20 cellular contexts compared by ENCODE assay signal in genomic region chr9:133734600-133735414, GRCh38. TPM values are rescaled to one million over a fixed set of nuclear protein-coding genes. Genes with fewer than 3 reads are reported as not detected.
DNase-seq lines count a peak whose midpoint lies in the region; ATAC-seq, FAIRE-seq and TF ChIP-seq lines count a peak whose summit lies in the region.
"Had no signal": no experiment of that assay in that cellular context is flagged by ENCODE, and none has a peak within 500 bp of the region (broad histone marks: within the 10 kb centered on the region; RNA-seq: fewer than 3 reads in every experiment).

No MANE protein-coding gene starts in this region.

- no peaks in the 10 kb centered on the region for H3K36me3 ChIP-seq in K562 (ENCODE audit: control insufficient read depth, insufficient read depth, low read length)
- no peaks in the 10 kb centered on the region for H3K36me3 ChIP-seq in mesendoderm (ENCODE audit: control insufficient read depth, insufficient read depth, low read length)
- no peaks in the 10 kb centered on the region for H3K36me3 ChIP-seq in vagina
- H3K36me3 ChIP-seq: brain microvascular endothelial cell, neutrophil had no signal

- no peak for TF ChIP-seq EP300 in K562 (IDR thresholded peaks at IDR 0.05; ENCODE audit: low read length)

- no peak overlapping the region for H2AK5ac ChIP-seq in mesendoderm (ENCODE audit: low read length)

- H2BK120ac ChIP-seq in mesendoderm (ENCODE audit: low read depth, low read length), result no peak overlapping the region

- H3K23ac ChIP-seq in mesendoderm (ENCODE audit: low read length), result no peak overlapping the region

- H3K79me1 ChIP-seq in mesendoderm (ENCODE audit: low read length), result no peaks in the 10 kb centered on the region

- H3K4me3 ChIP-seq in K562 (no peak overlapping the region), mesendoderm (ENCODE audit: low read length) (no peak overlapping the region), vagina (no peak overlapping the region)

- H3K4ac ChIP-seq in mesendoderm (ENCODE audit: low read depth, low read length), result no peak overlapping the region

- WGBS in K562 (ENCODE audit: insufficient coverage, low coverage, missing lambda C conversion rate), result 4% methylated on average over 22 of the region's 23 CpGs
- no CpG with 5 or more reads among the region's 23 CpGs for WGBS in mesendoderm (ENCODE audit: extremely low coverage, insufficient coverage, low lambda C conversion rate)

- H2AFZ ChIP-seq in K562 (ENCODE audit: low read depth, low read length), result no peak overlapping the region

- peak overlapping the region; percentile 81 for H3K56ac ChIP-seq in mesendoderm (ENCODE audit: low read length)

- H4K8ac ChIP-seq in mesendoderm (ENCODE audit: low read depth, low read length), result no peak overlapping the region

- H3K4me1 ChIP-seq in K562 (replicated peaks in 1 of 2; ENCODE audit: control insufficient read depth in 2 of 2, insufficient read depth in 2 of 2, low read length in 2 of 2) (peaks cover 0 to 18% of the 10 kb centered on the region in 2 experiments; a peak in 2 of 5 replicates), mesendoderm (ENCODE audit: control insufficient read depth, low read depth, low read length) (peaks cover 5% of the 10 kb centered on the region), vagina (peaks cover 16% of the 10 kb centered on the region)

- H4K20me1 ChIP-seq in K562 (replicated peaks; ENCODE audit: control insufficient read depth, insufficient read depth, low read length), result peaks cover 9% of the 10 kb centered on the region; the same call in 1 of the 2 replicates

- H3K79me2 ChIP-seq in K562 (ENCODE audit: control insufficient read depth, insufficient read depth, low read length) (no peaks in the 10 kb centered on the region), mesendoderm (ENCODE audit: control insufficient read depth, insufficient read depth, low read length) (no peaks in the 10 kb centered on the region)

- H2BK5ac ChIP-seq in mesendoderm (ENCODE audit: low read length), result no peak overlapping the region

- TF ChIP-seq CTCF in K562 (IDR thresholded peaks at IDR 0.05 in 2 of 3, conservative IDR thresholded peaks at IDR 0.05 in 1 of 3; ENCODE audit: insufficient read depth in 2 of 3, low read depth in 1 of 3, low read length in 3 of 3), result no peak
- no peak for TF ChIP-seq CTCF in vagina (IDR thresholded peaks at IDR 0.05)

- TF ChIP-seq POLR2A in K562 (conservative IDR thresholded peaks at IDR 0.05) (no peak), vagina (IDR thresholded peaks at IDR 0.05) (no peak)

- H3K27ac ChIP-seq in K562 (ENCODE audit: extremely low read depth, low read depth, low read length), result no peak overlapping the region
- H3K27ac ChIP-seq in mesendoderm (ENCODE audit: low read depth, low read length), result no peak overlapping the region
- no peak overlapping the region for H3K27ac ChIP-seq in vagina
- H3K27ac ChIP-seq: brain microvascular endothelial cell, neutrophil had no signal

- H3K9me3 ChIP-seq in K562 (replicated peaks; ENCODE audit: control insufficient read depth, insufficient read depth, low read depth, low read length) (no peaks in the 10 kb centered on the region), vagina (no peaks in the 10 kb centered on the region)
- H3K9me3 ChIP-seq: neutrophil had no signal

- H3K4me2 ChIP-seq in K562 (ENCODE audit: insufficient read depth, low read length), result no peak overlapping the region
- no peak overlapping the region for H3K4me2 ChIP-seq in mesendoderm (ENCODE audit: low read length)

- intact Hi-C loops in cardiac septum (cut with DNase I) (no loop called here), left ventricle myocardium superior (cut with micrococcal nuclease) (no loop called here), K562 (cut with micrococcal nuclease) (no loop called here), vagina (cut with DNase I) (no loop called here)

- no peak for FAIRE-seq in K562 (lab: Jason Lieb, UNC)
- FAIRE-seq: keratinocyte had no signal

- in situ Hi-C loops in K562 (cut with MboI), result loop anchor here (5.0 kb wide), 1 partner anchor 198 kb away; no protein-coding TSS in a partner anchor

- no peak overlapping the region for H3K9ac ChIP-seq in K562 (ENCODE audit: insufficient read depth in 1 of 2, low read depth in 2 of 2, low read length in 2 of 2)
- peak overlapping the region; percentile 52 for H3K9ac ChIP-seq in mesendoderm (ENCODE audit: low read length)

- POLR2A ChIA-PET in K562 (lab: Yijun Ruan, JAX), result interaction anchor here (0.6 kb wide), 1 partner anchor 72 kb away, joined by 3 read pairs; no protein-coding TSS in a partner anchor

- no peak overlapping the region for H3K18ac ChIP-seq in mesendoderm (ENCODE audit: low read length)

- H3K27me3 ChIP-seq in K562 (ENCODE audit: control insufficient read depth in 2 of 2, insufficient read depth in 2 of 2, low read length in 2 of 2) (peaks cover 0 to 25% of the 10 kb centered on the region in 2 experiments; a peak in 3 of 5 replicates), mesendoderm (ENCODE audit: insufficient read depth, low read length, poor library complexity) (no peaks in the 10 kb centered on the region), vagina (no peaks in the 10 kb centered on the region)
- H3K27me3 ChIP-seq: brain microvascular endothelial cell had no signal

- no peak overlapping the region for H2BK15ac ChIP-seq in mesendoderm (replicated peaks; ENCODE audit: low read depth)

- peak; percentile 58 for DNase-seq in cardiac septum (ENCODE audit: low spot score)
- no peak for DNase-seq in left ventricle myocardium superior
- peak in 1 of 4 experiments; percentile 11 for DNase-seq in K562 (ENCODE audit: extremely low read depth in 1 of 4, low spot score in 3 of 4)
- DNase-seq in mesendoderm, result no peak
- DNase-seq in vagina (ENCODE audit: extremely low spot score in 2 of 2), result peak; percentile 54 to 94
- DNase-seq in central memory CD4-positive, alpha-beta T cell, result no peak
- no peak for DNase-seq in stimulated activated CD4-positive, alpha-beta T cell treated with anti-CD3 and anti-CD28 coated beads, Interleukin-1b, Interleukin-23, amount 100 ng/mL, for 48 hours
- DNase-seq: activated CD4-positive, alpha-beta T cell treated with anti-CD3 and anti-CD28 coated beads, Interleukin-2, amount 10 ng/mL, durations not matched to agents 24 days and 14 days; activated naive CD4-positive, alpha-beta T cell treated with anti-CD3 and anti-CD28 coated beads, Interleukin-2, amount 50 U/mL, for 16 hours; brain microvascular endothelial cell; CD4-positive, CD25-positive, alpha-beta regulatory T cell; midbrain; MV-4-11; NCI-H2029 treated with DMSO at 0.1 percent for 48 hours; NCI-H510A; PC-3 had no signal

- no peak for TF ChIP-seq RAD21 in K562 (CRISPR knock-in tag; conservative IDR thresholded peaks at IDR 0.05 in 1 of 2, IDR thresholded peaks at IDR 0.05 in 1 of 2)

- no peak for ATAC-seq in left ventricle myocardium superior
- ATAC-seq in K562, result no peak
- ATAC-seq in GM18517 (IDR thresholded peaks at IDR 0.05; ENCODE audit: unreplicated experiment), result no peak
- ATAC-seq: PC-3, right cardiac atrium had no signal

- BruUV-seq in K562 (replicated peaks; lab: Mats Ljungman, UMichigan), result no TSS peak

- H3K9me1 ChIP-seq in K562 (ENCODE audit: control insufficient read depth, insufficient read depth, low read length), result no peaks in the 10 kb centered on the region

- CTCF ChIA-PET in K562 (lab: Yijun Ruan, JAX; ENCODE audit: low intra/inter-chr PET ratio), result no interaction called here

- no peak overlapping the region for H4K5ac ChIP-seq in mesendoderm (ENCODE audit: low read length)

TF ChIP-seq in K562, 482 proteins besides CTCF, POLR2A, EP300 and RAD21:
- TF ChIP-seq HDAC2 (IDR thresholded peaks at IDR 0.05) (no peak), NFIC (IDR thresholded peaks at IDR 0.05) (peak; percentile 42), HMGN3 (IDR thresholded peaks at IDR 0.05; ENCODE audit: borderline replicate concordance, extremely low read depth, insufficient read length, low read depth, low read length) (no peak)
TF ChIP-seq in K562: peak in this region for 1.

RNA-seq across cellular contexts. Expression of gene SARDH, which starts 3.3 kb away (rescaled TPM):
- total RNA-seq in cardiac septum (1.3 TPM), left ventricle myocardium superior (0.64 TPM), K562 (2014; rRNA removed) (not detected in 2 replicates), K562 (2014; rRNA removed; fragmentation: Illumina TruSeq; extraction: Trizol) (not detected in 2 replicates), K562 (2015; rRNA removed; fragmentation: Illumina TruSeq; extraction: Trizol) (not detected in 2 replicates), K562 (2021) (0.25 TPM in 1 of 2 replicates, not detected in the other), vagina (2.0 TPM)
- total RNA-seq in K562 (2011; cell fraction: chromatin; rRNA removed; ENCODE audit: low replicate concordance), result 0.28 and 1.8 TPM in 2 replicates
- 0.39 and 1.3 TPM in 2 replicates for total RNA-seq in K562 (2011; cell fraction: nucleolus; rRNA removed)
- total RNA-seq in K562 (2011; cell fraction: nucleoplasm; rRNA removed), result 0.15 TPM in 1 of 2 replicates, not detected in the other
- polyA plus RNA-seq in K562 (2011; rRNA removed) (0.07 and 0.14 TPM in 2 replicates), K562 (2014; fragmentation: Illumina TruSeq; extraction: Trizol) (not detected in 2 replicates), K562 (2014; fragmentation: Nextera tagmentation; extraction: Ambion mirVana) (not detected), K562 (2014; rRNA removed) (not detected in 2 replicates)
- 0.04 and 0.21 TPM in 2 replicates for polyA plus RNA-seq in K562 (2011; cell fraction: cytosol; rRNA removed)
- polyA plus RNA-seq in K562 (2011; cell fraction: nucleus; rRNA removed), result 0.24 and 2.6 TPM in 2 replicates
- polyA plus RNA-seq in K562 (2012), result 0.11 and 0.16 TPM in 2 replicates
- polyA minus RNA-seq in K562 (2011; rRNA and poly(A)+ RNA removed), result 0.11 TPM in 1 of 2 replicates, not detected in the other
- polyA minus RNA-seq in K562 (2011; cell fraction: cytosol; rRNA and poly(A)+ RNA removed), result not detected in 2 replicates
- polyA minus RNA-seq in K562 (2011; cell fraction: nucleus; rRNA and poly(A)+ RNA removed), result 0.11 and 0.54 TPM in 2 replicates
- polyA plus RNA-seq in mesendoderm (2013, experiment 1 of 2), result 2.8 TPM
- polyA plus RNA-seq in mesendoderm (2013, experiment 2 of 2), result 2.7 TPM

Comparison
In these comparisons a context has a peak if more than half of its experiments do, and no peak if none do; other contexts are left out.
1. DNase-seq: peak in cardiac septum (single experiment) and vagina (2 of 2); none in left ventricle myocardium superior (single experiment), mesendoderm (single experiment), central memory CD4-positive, alpha-beta T cell (single experiment) and stimulated activated CD4-positive, alpha-beta T cell treated with anti-CD3 and anti-CD28 coated beads, Interleukin-1b, Interleukin-23, amount 100 ng/mL, for 48 hours (single experiment).